Comparison of ENCODE assay signal across 8 cellular contexts in genomic region chr18:62716679-62717058, GRCh38. TPM values are rescaled to one million over a fixed set of nuclear protein-coding genes. Genes with fewer than 3 reads are reported as not detected.
DNase-seq lines count a peak whose midpoint lies in the region; ATAC-seq, FAIRE-seq and TF ChIP-seq lines count a peak whose summit lies in the region.

No MANE protein-coding gene starts in this region.

- peak overlapping the region; percentile 43 for H2AFZ ChIP-seq in fibroblast of lung (ENCODE audit: low read length)

- H3K4me3 Mint-ChIP-seq in activated T-cell treated with anti-CD3 and anti-CD28 coated beads, Interleukin-2, amount 50 U/mL, for 24 hours: peak overlapping the region; percentile 33
- peak overlapping the region; percentile 25 to 91 (median 83) for H3K4me3 Mint-ChIP-seq in naive B cell

- H3K36me3 Mint-ChIP-seq in activated T-cell treated with anti-CD3 and anti-CD28 coated beads, Interleukin-2, amount 50 U/mL, for 24 hours (ENCODE audit: low read depth): no peaks in the 10 kb centered on the region
- no peaks in the 10 kb centered on the region for H3K36me3 Mint-ChIP-seq in naive B cell

- H3K9me3 ChIP-seq in fibroblast of lung (ENCODE audit: control insufficient read depth, insufficient read depth, low read depth, low read length): no peaks in the 10 kb centered on the region

- FAIRE-seq in GM19239 (lab: Jason Lieb, UNC): peak; percentile 39

- CTCF ChIA-PET in BJ (lab: Yijun Ruan, JAX): interaction anchor here (1.3 to 4.2 kb wide), 5 partner anchors 131 to 264 kb away, joined by 4 to 44 read pairs (median 6); no protein-coding TSS in a partner anchor

- TF ChIP-seq CTCF in BJ (IDR thresholded peaks at IDR 0.05; ENCODE audit: insufficient read depth, low read depth, low read length) (0 out of 2 replicates have a peak, but pooled peaks have one; percentile 14), fibroblast of lung (conservative IDR thresholded peaks at IDR 0.05 in 1 of 2, IDR thresholded peaks at IDR 0.05 in 1 of 2; ENCODE audit: low read depth in 1 of 2, low read length in 2 of 2) (peak in 1 of 2 donors; percentile 10)

- H3K9ac ChIP-seq in fibroblast of lung (ENCODE audit: insufficient read depth, low read length): peak overlapping the region; percentile 55

- H3K4me3 ChIP-seq in BJ (ENCODE audit: low read depth, low read length) (peak overlapping the region; percentile 77), fibroblast of lung (replicated peaks in 1 of 4; ENCODE audit: control extremely low read depth in 1 of 4, insufficient read depth in 1 of 4, low read depth in 3 of 4, low read length in 4 of 4) (peak overlapping the region; percentile 38 to 85 (median 63))

- peaks cover 3% of the 10 kb centered on the region for H3K4me1 ChIP-seq in fibroblast of lung (ENCODE audit: control insufficient read depth, extremely low read depth, insufficient read depth, low read length)

- H3K27me3 Mint-ChIP-seq in activated T-cell treated with anti-CD3 and anti-CD28 coated beads, Interleukin-2, amount 50 U/mL, for 24 hours: peaks cover 5% of the 10 kb centered on the region
- no peaks in the 10 kb centered on the region for H3K27me3 Mint-ChIP-seq in naive B cell

- peak overlapping the region; percentile 86 for H3K4me2 ChIP-seq in fibroblast of lung (ENCODE audit: extremely low read depth, insufficient read depth, low read length)

- H3K27me3 ChIP-seq in BJ (ENCODE audit: control insufficient read depth, insufficient read depth, low read length): no peaks in the 10 kb centered on the region
- H3K27me3 ChIP-seq in fibroblast of lung (ENCODE audit: control insufficient read depth, insufficient read depth, low read length): no peaks in the 10 kb centered on the region

- no peak overlapping the region for H3K27ac ChIP-seq in fibroblast of lung (ENCODE audit: insufficient read depth, low read length)

- peaks cover 49% of the 10 kb centered on the region for H3K4me1 Mint-ChIP-seq in activated T-cell treated with anti-CD3 and anti-CD28 coated beads, Interleukin-2, amount 50 U/mL, for 24 hours (ENCODE audit: low read depth)
- H3K4me1 Mint-ChIP-seq in naive B cell: peaks cover 25 to 39% (median 30%) of the 10 kb centered on the region in 3 donors

- no peaks in the 10 kb centered on the region for H4K20me1 ChIP-seq in fibroblast of lung (ENCODE audit: control insufficient read depth, extremely low read depth, insufficient read depth, low read length)

- POLR2A ChIA-PET in BJ (lab: Charles Lee): no interaction called here

- no peaks in the 10 kb centered on the region for H3K9me3 Mint-ChIP-seq in activated T-cell treated with anti-CD3 and anti-CD28 coated beads, Interleukin-2, amount 50 U/mL, for 24 hours
- H3K9me3 Mint-ChIP-seq in naive B cell: no peaks in the 10 kb centered on the region

- H3K27ac Mint-ChIP-seq in activated T-cell treated with anti-CD3 and anti-CD28 coated beads, Interleukin-2, amount 50 U/mL, for 24 hours: no peak overlapping the region
- H3K27ac Mint-ChIP-seq in naive B cell: peak overlapping the region in 1 of 6 donors; percentile 82

- ATAC-seq in naive B cell (ENCODE audit: low read depth in 2 of 2) (peak; percentile 22 to 36), HG02884 (IDR thresholded peaks at IDR 0.05; ENCODE audit: unreplicated experiment) (no peak)

- H3K79me2 ChIP-seq in fibroblast of lung (ENCODE audit: control insufficient read depth, insufficient read depth, low read length): peaks cover 10% of the 10 kb centered on the region

- DNase-seq in BJ (ENCODE audit: low read depth): no peak
- peak; percentile 39 for DNase-seq in GM19239 (ENCODE audit: insufficient read length, low spot score)
- DNase-seq in NCI-H1092 (lab: John Stamatoyannopoulos, UW): peak; percentile 42
- peak; percentile 57 for DNase-seq in activated T-cell treated with anti-CD3 and anti-CD28 coated beads, Interleukin-2, amount 50 U/mL, for 24 hours
- peak; percentile 14 to 38 for DNase-seq in fibroblast of lung (ENCODE audit: low read depth in 2 of 2)
- peak; percentile 61 for DNase-seq in naive B cell
- DNase-seq in ureter (ENCODE audit: low spot score): peak; percentile 58

- H3K36me3 ChIP-seq in BJ (ENCODE audit: control insufficient read depth, insufficient read depth, low read length) (no peaks in the 10 kb centered on the region), fibroblast of lung (ENCODE audit: control insufficient read depth, insufficient read depth, low read length) (no peaks in the 10 kb centered on the region)

RNA-seq across cellular contexts. Expression of gene PHLPP1, which starts 1.3 kb away (rescaled TPM):
- polyA plus RNA-seq in BJ (2011; rRNA removed) (4.0 TPM in 2 replicates), fibroblast of lung (3.6 and 6.9 TPM in 2 replicates), naive B cell (ENCODE audit: low read depth in 6 of 6) (1 to 10 TPM in 2 of 6 donors, under 1 TPM in 4; 0.16 to 1.6 (median 0.59) TPM)
- 7.8 and 8.7 TPM in 2 replicates for polyA minus RNA-seq in BJ (2011; rRNA and poly(A)+ RNA removed)
- total RNA-seq in fibroblast of lung (4.4 and 5.0 TPM in 2 replicates), ureter (42.0 TPM)
- polyA plus RNA-seq in fibroblast of lung (2012): 3.4 and 5.2 TPM in 2 replicates
- 11.2 and 13.2 TPM in 2 replicates for polyA minus RNA-seq in fibroblast of lung (ENCODE audit: low replicate concordance)
